Comparison of ENCODE assay signal across 33 cellular contexts in the genomic region with DNA sequence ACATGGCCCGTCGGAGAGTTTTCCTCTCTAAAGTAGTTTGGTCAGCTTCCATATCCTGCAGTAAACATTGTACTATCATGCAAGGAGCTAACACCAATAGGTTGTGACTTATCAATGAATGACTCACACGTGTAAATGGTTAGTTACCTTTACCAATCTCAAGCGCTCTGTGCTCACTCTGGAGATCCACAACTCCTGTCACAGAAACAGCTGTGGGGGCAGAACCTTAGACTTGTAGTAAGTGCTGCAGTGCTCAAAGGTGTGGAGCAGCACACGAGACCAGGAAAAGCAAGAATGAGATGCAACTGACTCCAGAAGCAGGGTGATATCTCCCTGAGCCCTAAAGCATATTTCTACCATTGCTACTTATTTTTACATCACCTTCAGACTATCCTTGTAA.
DNase-seq lines count a peak whose midpoint lies in the region; ATAC-seq and TF ChIP-seq lines count a peak whose summit lies in the region.
"Had no signal": no experiment of that assay in that cellular context is flagged by ENCODE, and none has a peak within 500 bp of the region (broad histone marks: within the 10 kb centered on the region; RNA-seq: fewer than 3 reads in every experiment).

No MANE protein-coding gene starts in this region.

- H3K36me3 Mint-ChIP-seq in endodermal cell (ENCODE audit: low read depth), result no peaks in the 10 kb centered on the region
- H3K36me3 Mint-ChIP-seq: CD14-positive monocyte; CD4-positive, alpha-beta memory T cell; CD4-positive, CD25-positive, alpha-beta regulatory T cell; CD8-positive, alpha-beta memory T cell; CD8-positive, alpha-beta T cell had no signal

- peak; percentile 54 for DNase-seq in endodermal cell
- peak; percentile 60 for DNase-seq in islet precursor cell
- peak; percentile 5 for DNase-seq in mesendoderm
- no peak for DNase-seq in NCI-H510A (lab: John Stamatoyannopoulos, UW)
- no peak for DNase-seq in SKM-1 (lab: John Stamatoyannopoulos, UW; ENCODE audit: unreplicated experiment)
- DNase-seq: 8988T; ACHN; AML-193; BE2C; C1 segment of cervical spinal cord; Caco-2; Calu3; CD4-positive, alpha-beta memory T cell; CD4-positive, alpha-beta T cell; CD4-positive, CD25-positive, alpha-beta regulatory T cell; CD8-positive, alpha-beta memory T cell; CD8-positive, alpha-beta T cell; COR-L47; DMS 273 treated with DMSO at 0.1 percent for 48 hours; DMS153; DMS53; DMS79; DMS79 treated with DMSO at 0.1 percent for 48 hours; DND-41; EL had no signal

- H3K27ac ChIP-seq in endodermal cell (ENCODE audit: low read depth, low read length) (no peak overlapping the region), mesendoderm (ENCODE audit: low read depth, low read length) (no peak overlapping the region)
- H3K27ac ChIP-seq: 22Rv1; A549; BLaER1; BLaER1 treated with 17β-estradiol and CSF1 and Interleukin-3, amounts not matched to agents 10 nM and 100 nM; C4-2B had no signal

- TF ChIP-seq CTCF in endodermal cell (conservative IDR thresholded peaks at IDR 0.05), result no peak

- H3K9me3 ChIP-seq in endodermal cell (ENCODE audit: control insufficient read depth, low read length), result no peaks in the 10 kb centered on the region
- H3K9me3 ChIP-seq: A549; BE2C; BLaER1; BLaER1 treated with 17β-estradiol and CSF1 and Interleukin-3, amounts not matched to agents 10 nM and 100 nM; Caco-2 had no signal

- no peak overlapping the region for H3K4me2 ChIP-seq in mesendoderm (ENCODE audit: low read length)
- H3K4me2 ChIP-seq: A549; BLaER1; BLaER1 treated with 17β-estradiol and CSF1 and Interleukin-3, amounts not matched to agents 10 nM and 100 nM had no signal

- H4K8ac ChIP-seq in mesendoderm (ENCODE audit: low read depth, low read length), result no peak overlapping the region

- H2BK5ac ChIP-seq in mesendoderm (ENCODE audit: low read length), result no peak overlapping the region

- 88 to 89% methylated on average over 2 to 5 of the region's 5 CpGs for WGBS in endodermal cell (ENCODE audit: insufficient coverage in 1 of 2, insufficient read length in 1 of 2), 2 experiments
- no CpG with 5 or more reads among the region's 5 CpGs for WGBS in mesendoderm (ENCODE audit: extremely low coverage, insufficient coverage, low lambda C conversion rate)

- H3K9me3 Mint-ChIP-seq in endodermal cell, result no peaks in the 10 kb centered on the region
- H3K9me3 Mint-ChIP-seq: CD4-positive, alpha-beta T cell; CD8-positive, alpha-beta memory T cell; CD8-positive, alpha-beta T cell had no signal

- H3K4me3 ChIP-seq in endodermal cell (ENCODE audit: low read length), result no peak overlapping the region
- no peak overlapping the region for H3K4me3 ChIP-seq in mesendoderm (ENCODE audit: low read length)
- H3K4me3 ChIP-seq: A549; BLaER1; BLaER1 treated with 17β-estradiol and CSF1 and Interleukin-3, amounts not matched to agents 10 nM and 100 nM had no signal

- no peak overlapping the region for H4K5ac ChIP-seq in mesendoderm (ENCODE audit: low read length)

- no peaks in the 10 kb centered on the region for H3K27me3 Mint-ChIP-seq in endodermal cell (ENCODE audit: insufficient read depth)
- H3K27me3 Mint-ChIP-seq: CD4-positive, CD25-positive, alpha-beta regulatory T cell had no signal

- H3K18ac ChIP-seq in mesendoderm (ENCODE audit: low read length), result no peak overlapping the region

- no peak overlapping the region for H3K9ac ChIP-seq in endodermal cell (ENCODE audit: extremely low read depth, low read length, poor library complexity, severe bottlenecking)
- no peak overlapping the region for H3K9ac ChIP-seq in mesendoderm (ENCODE audit: low read length)
- H3K9ac ChIP-seq: BLaER1; BLaER1 treated with 17β-estradiol and CSF1 and Interleukin-3, amounts not matched to agents 10 nM and 100 nM had no signal

- H2AK5ac ChIP-seq in mesendoderm (ENCODE audit: low read length), result no peak overlapping the region

- no peak overlapping the region for H2BK15ac ChIP-seq in mesendoderm (replicated peaks; ENCODE audit: low read depth)

- no peak overlapping the region for H2BK120ac ChIP-seq in mesendoderm (ENCODE audit: low read depth, low read length)

- no peak overlapping the region for H3K56ac ChIP-seq in mesendoderm (ENCODE audit: low read length)

- H3K79me1 ChIP-seq in mesendoderm (ENCODE audit: low read length), result no peaks in the 10 kb centered on the region

- H3K27me3 ChIP-seq in endodermal cell (ENCODE audit: control insufficient read depth, insufficient read depth, low read length, poor library complexity, severe bottlenecking), result no peaks in the 10 kb centered on the region
- H3K27me3 ChIP-seq in mesendoderm (ENCODE audit: insufficient read depth, low read length, poor library complexity), result no peaks in the 10 kb centered on the region
- H3K27me3 ChIP-seq: BE2C; BLaER1; BLaER1 treated with 17β-estradiol and CSF1 and Interleukin-3, amounts not matched to agents 10 nM and 100 nM had no signal

- H3K4ac ChIP-seq in mesendoderm (ENCODE audit: low read depth, low read length), result no peak overlapping the region

- H3K36me3 ChIP-seq in endodermal cell (ENCODE audit: control insufficient read depth, insufficient read depth, low read length) (no peaks in the 10 kb centered on the region), mesendoderm (ENCODE audit: control insufficient read depth, insufficient read depth, low read length) (no peaks in the 10 kb centered on the region)
- H3K36me3 ChIP-seq: BE2C; BLaER1; BLaER1 treated with 17β-estradiol and CSF1 and Interleukin-3, amounts not matched to agents 10 nM and 100 nM had no signal

- H3K27ac Mint-ChIP-seq in endodermal cell, result no peak overlapping the region
- H3K27ac Mint-ChIP-seq: B cell; CD14-positive monocyte; CD4-positive, alpha-beta memory T cell; CD4-positive, alpha-beta T cell; CD4-positive, CD25-positive, alpha-beta regulatory T cell; CD8-positive, alpha-beta memory T cell; CD8-positive, alpha-beta T cell had no signal

- no peak overlapping the region for H3K4me3 Mint-ChIP-seq in endodermal cell
- H3K4me3 Mint-ChIP-seq: B cell; CD14-positive monocyte; CD4-positive, alpha-beta memory T cell; CD4-positive, alpha-beta T cell; CD4-positive, CD25-positive, alpha-beta regulatory T cell; CD8-positive, alpha-beta memory T cell; CD8-positive, alpha-beta T cell had no signal

- no peak overlapping the region for H3K23ac ChIP-seq in mesendoderm (ENCODE audit: low read length)

- no peak for ATAC-seq in HG02884 (IDR thresholded peaks at IDR 0.05; ENCODE audit: unreplicated experiment)
- ATAC-seq: A549; CD8-positive, alpha-beta T cell had no signal

- H3K4me1 ChIP-seq in endodermal cell (ENCODE audit: control insufficient read depth, insufficient read depth, low read length), result peaks cover 2% of the 10 kb centered on the region
- no peaks in the 10 kb centered on the region for H3K4me1 ChIP-seq in mesendoderm (ENCODE audit: control insufficient read depth, low read depth, low read length)
- H3K4me1 ChIP-seq: A549; BLaER1; BLaER1 treated with 17β-estradiol and CSF1 and Interleukin-3, amounts not matched to agents 10 nM and 100 nM; Caco-2 had no signal

- no peaks in the 10 kb centered on the region for H3K79me2 ChIP-seq in mesendoderm (ENCODE audit: control insufficient read depth, insufficient read depth, low read length)

- H3K4me1 Mint-ChIP-seq in endodermal cell, result peaks cover 3% of the 10 kb centered on the region
- H3K4me1 Mint-ChIP-seq: B cell; CD14-positive monocyte; CD4-positive, alpha-beta memory T cell; CD4-positive, CD25-positive, alpha-beta regulatory T cell; CD8-positive, alpha-beta memory T cell had no signal

Comparison
In these comparisons a context has a peak if more than half of its experiments do, and no peak if none do; other contexts are left out.
1. DNase-seq: peak in endodermal cell (single experiment), islet precursor cell (single experiment) and mesendoderm (single experiment); none in NCI-H510A (single experiment) and SKM-1 (single experiment).